ENCODE assay signal across 23 cellular contexts in genomic region chr22:30654361-30654760, GRCh38. TPM values are rescaled to one million over a fixed set of nuclear protein-coding genes. Genes with fewer than 3 reads are reported as not detected.
DNase-seq lines count a peak whose midpoint lies in the region; FAIRE-seq and TF ChIP-seq lines count a peak whose summit lies in the region.
"Had no signal": no experiment of that assay in that cellular context is flagged by ENCODE, and none has a peak within 500 bp of the region (broad histone marks: within the 10 kb centered on the region; RNA-seq: fewer than 3 reads in every experiment).

No MANE protein-coding gene starts in this region.

- no peak overlapping the region for H3K27ac ChIP-seq in H9 (ENCODE audit: insufficient read length, low read depth, low read length)
- no peak overlapping the region for H3K27ac ChIP-seq in kidney (ENCODE audit: low read depth in 2 of 2, low read length in 2 of 2)
- no peak overlapping the region for H3K27ac ChIP-seq in neural progenitor cell
- H3K27ac ChIP-seq: 22Rv1; A549; BLaER1 treated with 17β-estradiol and CSF1 and Interleukin-3, amounts not matched to agents 10 nM and 100 nM; C4-2B had no signal

- H3K14ac ChIP-seq in H9 (ENCODE audit: insufficient read depth, low read length) = no peak overlapping the region; the same call in 1 of the 2 replicates

- H2BK20ac ChIP-seq in H9 (ENCODE audit: low read depth, low read length, poor library complexity, severe bottlenecking) = no peak overlapping the region

- no peaks in the 10 kb centered on the region for H3K23me2 ChIP-seq in H9 (ENCODE audit: insufficient read length, low read depth, low read length, poor library complexity, severe bottlenecking)

- H3K4me3 ChIP-seq in kidney (ENCODE audit: low read length in 2 of 2) (no peak overlapping the region), neural progenitor cell (no peak overlapping the region)
- H3K4me3 ChIP-seq: A549; BLaER1 treated with 17β-estradiol and CSF1 and Interleukin-3, amounts not matched to agents 10 nM and 100 nM had no signal

- H2BK120ac ChIP-seq in H9 (ENCODE audit: low read depth, low read length, poor library complexity, severe bottlenecking) = no peak overlapping the region

- H2BK5ac ChIP-seq in H9 (ENCODE audit: insufficient read length, low read length) = no peak overlapping the region

- H2BK15ac ChIP-seq in H9 (ENCODE audit: low read depth, low read length) = no peak overlapping the region

- H3K9me3 ChIP-seq in H9 (ENCODE audit: control insufficient read depth, low read depth, low read length) (no peaks in the 10 kb centered on the region), kidney (ENCODE audit: control insufficient read depth in 1 of 2, low read length in 2 of 2) (no peaks in the 10 kb centered on the region), neural progenitor cell (ENCODE audit: low read depth) (no peaks in the 10 kb centered on the region)
- H3K9me3 ChIP-seq: A549; BLaER1 treated with 17β-estradiol and CSF1 and Interleukin-3, amounts not matched to agents 10 nM and 100 nM; Caco-2 had no signal

- no CpG with 5 or more reads among the region's 14 CpGs for WGBS in H9 (ENCODE audit: extremely low coverage, insufficient read length, low lambda C conversion rate)

- H4K91ac ChIP-seq in H9 (ENCODE audit: insufficient read length, low read depth, low read length) = peak overlapping the region; percentile 44

- H3K27ac Mint-ChIP-seq in H9 (peak overlapping the region in 2 of 3 experiments; percentile 66 to 76; a peak in 4 of 7 replicates), neural progenitor cell (peak overlapping the region; percentile 86)
- no peak overlapping the region for H3K27ac Mint-ChIP-seq in activated T-helper 1 cell treated with anti-CD3 and anti-CD28 coated beads, Interleukin-12 subunit alpha, Interleukin-12 subunit beta, Interleukin-2, Interleukin-4 antibody, amounts not matched to agents 30 ng/mL and 10 ng/mL and 1 ng/mL, durations not matched to agents 14 hours and 24 hours and 36 hours
- H3K27ac Mint-ChIP-seq: B cell; CD4-positive, alpha-beta T cell; CD8-positive, alpha-beta T cell had no signal

- no peak overlapping the region for H4K5ac ChIP-seq in H9 (ENCODE audit: insufficient read length, low read depth, low read length)

- H4K8ac ChIP-seq in H9 (replicated peaks; ENCODE audit: insufficient read length, low read depth, low read length) = no peak overlapping the region

- no peak overlapping the region; the same call in 1 of the 2 replicates for H3K4ac ChIP-seq in H9 (ENCODE audit: low read depth, low read length)

- H3K36me3 ChIP-seq in kidney (ENCODE audit: control insufficient read depth in 1 of 2, insufficient read depth in 2 of 2, low read length in 2 of 2) (no peaks in the 10 kb centered on the region), neural progenitor cell (no peaks in the 10 kb centered on the region)

- H3K56ac ChIP-seq in H9 (ENCODE audit: insufficient read length, low read depth, low read length) = no peak overlapping the region

- H3K27me3 ChIP-seq in H9 (ENCODE audit: insufficient read depth, low read length) (no peaks in the 10 kb centered on the region), neural progenitor cell (no peaks in the 10 kb centered on the region)
- H3K27me3 ChIP-seq: BLaER1 treated with 17β-estradiol and CSF1 and Interleukin-3, amounts not matched to agents 10 nM and 100 nM had no signal

- peaks cover 40 to 41% of the 10 kb centered on the region in 2 experiments for H3K4me1 Mint-ChIP-seq in H9
- H3K4me1 Mint-ChIP-seq in neural progenitor cell = peaks cover 20% of the 10 kb centered on the region
- peaks cover 27% of the 10 kb centered on the region for H3K4me1 Mint-ChIP-seq in activated T-helper 1 cell treated with anti-CD3 and anti-CD28 coated beads, Interleukin-12 subunit alpha, Interleukin-12 subunit beta, Interleukin-2, Interleukin-4 antibody, amounts not matched to agents 30 ng/mL and 10 ng/mL and 1 ng/mL, durations not matched to agents 14 hours and 24 hours and 36 hours (ENCODE audit: low read depth)

- H2AK5ac ChIP-seq in H9 (ENCODE audit: insufficient read length, low read length) = peak overlapping the region; percentile 54

- no peak overlapping the region for H3K23ac ChIP-seq in H9 (ENCODE audit: insufficient read length, low read depth, low read length)

- no peak overlapping the region for H2BK12ac ChIP-seq in H9 (ENCODE audit: insufficient read length, low read depth, low read length)

- H3K27me3 Mint-ChIP-seq in H9 (ENCODE audit: low read depth) (no peaks in the 10 kb centered on the region; the same call in 1 of the 2 replicates), neural progenitor cell (ENCODE audit: insufficient read depth, low read depth) (peaks cover 2% of the 10 kb centered on the region)
- no peaks in the 10 kb centered on the region for H3K27me3 Mint-ChIP-seq in activated T-helper 1 cell treated with anti-CD3 and anti-CD28 coated beads, Interleukin-12 subunit alpha, Interleukin-12 subunit beta, Interleukin-2, Interleukin-4 antibody, amounts not matched to agents 30 ng/mL and 10 ng/mL and 1 ng/mL, durations not matched to agents 14 hours and 24 hours and 36 hours (ENCODE audit: insufficient read depth)
- H3K27me3 Mint-ChIP-seq: B cell; CD4-positive, alpha-beta T cell had no signal

- peaks cover 0 to 3% of the 10 kb centered on the region in 2 experiments; a peak in 1 of 5 replicates for H3K9me3 Mint-ChIP-seq in H9
- peaks cover 8% of the 10 kb centered on the region for H3K9me3 Mint-ChIP-seq in neural progenitor cell
- no peaks in the 10 kb centered on the region for H3K9me3 Mint-ChIP-seq in activated T-helper 1 cell treated with anti-CD3 and anti-CD28 coated beads, Interleukin-12 subunit alpha, Interleukin-12 subunit beta, Interleukin-2, Interleukin-4 antibody, amounts not matched to agents 30 ng/mL and 10 ng/mL and 1 ng/mL, durations not matched to agents 14 hours and 24 hours and 36 hours
- H3K9me3 Mint-ChIP-seq: CD4-positive, alpha-beta T cell; CD8-positive, alpha-beta T cell had no signal

- H3K79me1 ChIP-seq in H9 (ENCODE audit: insufficient read depth, low read depth, low read length, poor library complexity, severe bottlenecking) = no peaks in the 10 kb centered on the region

- peaks cover 4% of the 10 kb centered on the region; the same call in 1 of the 2 replicates for H3K4me1 ChIP-seq in H9 (ENCODE audit: insufficient read depth, low read length)
- no peaks in the 10 kb centered on the region for H3K4me1 ChIP-seq in kidney (ENCODE audit: control insufficient read depth in 1 of 2, insufficient read depth in 1 of 2, low read depth in 1 of 2, low read length in 2 of 2)
- peaks cover 9% of the 10 kb centered on the region for H3K4me1 ChIP-seq in neural progenitor cell
- H3K4me1 ChIP-seq: A549, Caco-2 had no signal

- H3K36me3 Mint-ChIP-seq in H9 (ENCODE audit: insufficient read depth in 1 of 3, low read depth in 3 of 3) (peaks cover 2 to 22% (median 5%) of the 10 kb centered on the region in 3 experiments; a peak in 6 of 7 replicates), neural progenitor cell (peaks cover 10% of the 10 kb centered on the region)
- peaks cover 8% of the 10 kb centered on the region for H3K36me3 Mint-ChIP-seq in activated T-helper 1 cell treated with anti-CD3 and anti-CD28 coated beads, Interleukin-12 subunit alpha, Interleukin-12 subunit beta, Interleukin-2, Interleukin-4 antibody, amounts not matched to agents 30 ng/mL and 10 ng/mL and 1 ng/mL, durations not matched to agents 14 hours and 24 hours and 36 hours (ENCODE audit: low read depth)

- H3K79me2 ChIP-seq in H9 (ENCODE audit: insufficient read depth, low read length) (no peaks in the 10 kb centered on the region), neural progenitor cell (ENCODE audit: low read depth) (no peaks in the 10 kb centered on the region)

- H2AFZ ChIP-seq in H9 (ENCODE audit: low read length) = no peak overlapping the region
- H2AFZ ChIP-seq in neural progenitor cell (replicated peaks) = no peak overlapping the region

- no peaks in the 10 kb centered on the region for H3F3A ChIP-seq in neural progenitor cell (ENCODE audit: low read depth)

- H3K4me3 Mint-ChIP-seq in H9 = no peak overlapping the region
- H3K4me3 Mint-ChIP-seq in neural progenitor cell = no peak overlapping the region
- H3K4me3 Mint-ChIP-seq in activated T-helper 1 cell treated with anti-CD3 and anti-CD28 coated beads, Interleukin-12 subunit alpha, Interleukin-12 subunit beta, Interleukin-2, Interleukin-4 antibody, amounts not matched to agents 30 ng/mL and 10 ng/mL and 1 ng/mL, durations not matched to agents 14 hours and 24 hours and 36 hours = no peak overlapping the region
- H3K4me3 Mint-ChIP-seq: B cell; CD4-positive, alpha-beta T cell; CD8-positive, alpha-beta T cell had no signal

- H3T11ph ChIP-seq in H9 (ENCODE audit: low read length) = no peak overlapping the region

- no peak for DNase-seq in H9
- peak; percentile 32 for DNase-seq in ecto neural progenitor cell (ENCODE audit: low spot score)
- peak; percentile 63 for DNase-seq in kidney
- DNase-seq in neural progenitor cell (ENCODE audit: low spot score) = no peak
- no peak for DNase-seq in effector CD8-positive, alpha-beta T cell (lab: John Stamatoyannopoulos, UW)
- DNase-seq in NCI-H345 (lab: John Stamatoyannopoulos, UW) = no peak
- DNase-seq in activated T-helper 1 cell treated with anti-CD3 and anti-CD28 coated beads, Interleukin-12 subunit alpha, Interleukin-12 subunit beta, Interleukin-2, Interleukin-4 antibody, amounts not matched to agents 30 ng/mL and 10 ng/mL and 1 ng/mL, durations not matched to agents 14 hours and 24 hours and 36 hours (ENCODE audit: low spot score) = no peak
- DNase-seq: AML-193; Caco-2; Calu3; CD4-positive, alpha-beta T cell; CD8-positive, alpha-beta T cell; DMS79 treated with DMSO at 0.1 percent for 48 hours; GF-D8 had no signal

- no peak overlapping the region for H3K18ac ChIP-seq in H9 (ENCODE audit: insufficient read length, low read depth, low read length)

- H4K20me1 ChIP-seq in H9 (ENCODE audit: control insufficient read depth, insufficient read depth, insufficient read length) (no peaks in the 10 kb centered on the region), neural progenitor cell (ENCODE audit: low read depth) (no peaks in the 10 kb centered on the region)
- H4K20me1 ChIP-seq: BLaER1 treated with 17β-estradiol and CSF1 and Interleukin-3, amounts not matched to agents 10 nM and 100 nM had no signal

- TF ChIP-seq CTCF in H9 (conservative IDR thresholded peaks at IDR 0.05) = no peak
- no peak for TF ChIP-seq CTCF in kidney (IDR thresholded peaks at IDR 0.05; ENCODE audit: borderline replicate concordance, extremely low read depth, insufficient read depth)
- no peak for TF ChIP-seq CTCF in neural progenitor cell (IDR thresholded peaks at IDR 0.05)

- no peak for FAIRE-seq in kidney (lab: Jason Lieb, UNC)
- FAIRE-seq: A549, D721Med, G401.6, GM12891, GM19239 had no signal

- intact Hi-C loops in kidney (cut with DNase I) = no loop called here
- intact Hi-C loops in activated T-helper 1 cell treated with anti-CD3 and anti-CD28 coated beads, Interleukin-12 subunit alpha, Interleukin-12 subunit beta, Interleukin-2, Interleukin-4 antibody, amounts not matched to agents 30 ng/mL and 10 ng/mL and 1 ng/mL, durations not matched to agents 14 hours and 24 hours and 36 hours (cut with micrococcal nuclease) = no loop called here

- H3K4me2 ChIP-seq in H9 (ENCODE audit: insufficient read depth, insufficient read length, low read length) = no peak overlapping the region
- no peak overlapping the region for H3K4me2 ChIP-seq in neural progenitor cell
- H3K4me2 ChIP-seq: A549 had no signal

- no peak overlapping the region for H3K9ac ChIP-seq in H9 (ENCODE audit: extremely low read depth, insufficient read length, low read length)
- H3K9ac ChIP-seq in kidney (ENCODE audit: low read length in 2 of 2) = no peak overlapping the region
- no peak overlapping the region for H3K9ac ChIP-seq in neural progenitor cell
- H3K9ac ChIP-seq: BLaER1 treated with 17β-estradiol and CSF1 and Interleukin-3, amounts not matched to agents 10 nM and 100 nM had no signal

RNA-seq across cellular contexts. Expression of gene DUSP18, which starts 13.3 kb away (rescaled TPM):
- 1.9 and 2.6 TPM in 2 replicates for total RNA-seq in H9 (2021)
- 14.0 TPM for total RNA-seq in kidney
- 3.6 TPM for polyA plus RNA-seq in kidney (ENCODE audit: insufficient read depth, low read depth, low replicate concordance)
- total RNA-seq in neural progenitor cell (ENCODE audit: low replicate concordance) = 3.1 and 5.6 TPM in 2 replicates
- total RNA-seq in activated T-helper 1 cell treated with anti-CD3 and anti-CD28 coated beads, Interleukin-12 subunit alpha, Interleukin-12 subunit beta, Interleukin-2, Interleukin-4 antibody, amounts not matched to agents 30 ng/mL and 10 ng/mL and 1 ng/mL, durations not matched to agents 14 hours and 24 hours and 36 hours = 9.6 and 9.8 TPM in 2 replicates

RNA-seq across cellular contexts. Expression of gene SLC35E4, which starts 18.8 kb away (rescaled TPM):
- total RNA-seq in H9 (2021) (3.7 and 3.9 TPM in 2 replicates), kidney (3.2 TPM), neural progenitor cell (ENCODE audit: low replicate concordance) (0.36 and 4.8 TPM in 2 replicates)
- 1.8 TPM for polyA plus RNA-seq in kidney (ENCODE audit: insufficient read depth, low read depth, low replicate concordance)
- 8.2 and 8.3 TPM in 2 replicates for total RNA-seq in activated T-helper 1 cell treated with anti-CD3 and anti-CD28 coated beads, Interleukin-12 subunit alpha, Interleukin-12 subunit beta, Interleukin-2, Interleukin-4 antibody, amounts not matched to agents 30 ng/mL and 10 ng/mL and 1 ng/mL, durations not matched to agents 14 hours and 24 hours and 36 hours

RNA-seq across cellular contexts. Expression of gene OSBP2, which starts 40.3 kb away (rescaled TPM):
- 3.4 and 3.6 TPM in 2 replicates for total RNA-seq in H9 (2021)
- total RNA-seq in kidney = 4.0 TPM
- 3.4 TPM for polyA plus RNA-seq in kidney (ENCODE audit: insufficient read depth, low read depth, low replicate concordance)
- 0.58 and 2.4 TPM in 2 replicates for total RNA-seq in neural progenitor cell (ENCODE audit: low replicate concordance)
- total RNA-seq in activated T-helper 1 cell treated with anti-CD3 and anti-CD28 coated beads, Interleukin-12 subunit alpha, Interleukin-12 subunit beta, Interleukin-2, Interleukin-4 antibody, amounts not matched to agents 30 ng/mL and 10 ng/mL and 1 ng/mL, durations not matched to agents 14 hours and 24 hours and 36 hours = 1.6 and 1.9 TPM in 2 replicates

RNA-seq across cellular contexts. Expression of gene TCN2, which starts 47.4 kb away (rescaled TPM):
- 39.0 and 42.2 TPM in 2 replicates for total RNA-seq in H9 (2021)
- total RNA-seq in kidney = 71.3 TPM
- 174 TPM for polyA plus RNA-seq in kidney (ENCODE audit: insufficient read depth, low read depth, low replicate concordance)
- 33.9 and 66.5 TPM in 2 replicates for total RNA-seq in neural progenitor cell (ENCODE audit: low replicate concordance)
- 0.23 and 0.34 TPM in 2 replicates for total RNA-seq in activated T-helper 1 cell treated with anti-CD3 and anti-CD28 coated beads, Interleukin-12 subunit alpha, Interleukin-12 subunit beta, Interleukin-2, Interleukin-4 antibody, amounts not matched to agents 30 ng/mL and 10 ng/mL and 1 ng/mL, durations not matched to agents 14 hours and 24 hours and 36 hours

Comparison
In these comparisons a context has a peak if more than half of its experiments do, and no peak if none do; other contexts are left out.
1. DNase-seq: peak in ecto neural progenitor cell (single experiment) and kidney (single experiment); none in H9 (single experiment), neural progenitor cell (single experiment), effector CD8-positive, alpha-beta T cell (single experiment), NCI-H345 (single experiment) and activated T-helper 1 cell treated with anti-CD3 and anti-CD28 coated beads, Interleukin-12 subunit alpha, Interleukin-12 subunit beta, Interleukin-2, Interleukin-4 antibody, amounts not matched to agents 30 ng/mL and 10 ng/mL and 1 ng/mL, durations not matched to agents 14 hours and 24 hours and 36 hours (single experiment).